ENCODE assay signal across 8 cellular contexts in genomic region chr20:63234693-63235398, GRCh38. TPM values are rescaled to one million over a fixed set of nuclear protein-coding genes. Genes with fewer than 3 reads are reported as not detected.
DNase-seq lines count a peak whose midpoint lies in the region; ATAC-seq and TF ChIP-seq lines count a peak whose summit lies in the region.

No MANE protein-coding gene starts in this region.

- 10 to 16% methylated on average over 20 of the region's 20 CpGs for WGBS in heart right ventricle, 2 donors

- no peaks in the 10 kb centered on the region for H3K9me3 Mint-ChIP-seq in type B pancreatic cell

- no peak overlapping the region for H3K27ac ChIP-seq in heart right ventricle
- H3K27ac ChIP-seq in Peyer's patch: no peak overlapping the region

- H3K9me3 ChIP-seq in heart right ventricle (no peaks in the 10 kb centered on the region), Peyer's patch (no peaks in the 10 kb centered on the region)

- H3K4me3 Mint-ChIP-seq in type B pancreatic cell: no peak overlapping the region

- H3K27me3 Mint-ChIP-seq in type B pancreatic cell: peaks cover 16% of the 10 kb centered on the region

- no peaks in the 10 kb centered on the region for H3K36me3 Mint-ChIP-seq in type B pancreatic cell

- ATAC-seq in heart right ventricle (no peak), Right ventricle myocardium superior (ENCODE audit: poor library complexity) (no peak), GM21526 (IDR thresholded peaks at IDR 0.05; ENCODE audit: low FRiP score, unreplicated experiment) (no peak), GM19397 (IDR thresholded peaks at IDR 0.05; ENCODE audit: unreplicated experiment) (no peak), HG03039 (IDR thresholded peaks at IDR 0.05; ENCODE audit: unreplicated experiment) (no peak)

- H3K4me3 ChIP-seq in heart right ventricle (no peak overlapping the region), Peyer's patch (no peak overlapping the region), foreskin fibroblast (ENCODE audit: low read depth in 1 of 2, low read length in 2 of 2) (no peak overlapping the region)

- TF ChIP-seq POLR2A in Peyer's patch (IDR thresholded peaks at IDR 0.05): no peak

- TF ChIP-seq CTCF in heart right ventricle (IDR thresholded peaks at IDR 0.05) (peak in 6 of 9 donors; percentile 13 to 46 (median 24)), Peyer's patch (IDR thresholded peaks at IDR 0.05) (peak in 4 of 6 experiments; percentile 21 to 49 (median 31)), foreskin fibroblast (IDR thresholded peaks at IDR 0.05; ENCODE audit: low read depth, low read length) (peak; percentile 15), type B pancreatic cell (conservative IDR thresholded peaks at IDR 0.05) (peak; percentile 69)

- intact Hi-C loops in heart right ventricle (cut with DNase I) (loop anchor here in 2 of 10 donors (5.0 kb wide), 1 partner anchor 178 kb away; no protein-coding TSS in a partner anchor), Right ventricle myocardium superior (cut with DNase I) (no loop called here)

- H3K4me1 Mint-ChIP-seq in type B pancreatic cell (ENCODE audit: unreplicated experiment): peaks cover 22% of the 10 kb centered on the region

- no peak overlapping the region for H3K27ac Mint-ChIP-seq in type B pancreatic cell

- H3K36me3 ChIP-seq in heart right ventricle: no peaks in the 10 kb centered on the region
- no peaks in the 10 kb centered on the region for H3K36me3 ChIP-seq in Peyer's patch

- DNase-seq in heart right ventricle (no peak), Right ventricle myocardium superior (no peak), Peyer's patch (no peak), foreskin fibroblast (peak in 1 of 2 donors; percentile 39), type B pancreatic cell (ENCODE audit: extremely low spot score, unreplicated experiment) (no peak)

- H3K27me3 ChIP-seq in heart right ventricle (peaks cover 0 to 57% (median 45%) of the 10 kb centered on the region in 7 donors), Peyer's patch (no peaks in the 10 kb centered on the region)

- peaks cover 0 to 10% (median 4%) of the 10 kb centered on the region in 9 donors for H3K4me1 ChIP-seq in heart right ventricle
- no peaks in the 10 kb centered on the region for H3K4me1 ChIP-seq in Peyer's patch

RNA-seq across cellular contexts. Expression of gene BIRC7, which starts 0.9 kb away (rescaled TPM):
- total RNA-seq in heart right ventricle (1 to 10 TPM in 1 of 10 donors, under 1 TPM in 4, not detected in 5; 0.21 to 2.1 (median 0.37) TPM), Right ventricle myocardium superior (0.22 TPM), Peyer's patch (not detected), type B pancreatic cell (ENCODE audit: low replicate concordance) (1.2 TPM in 1 of 2 replicates, not detected in the other)
- polyA plus RNA-seq in heart right ventricle: not detected

RNA-seq across cellular contexts. Expression of gene YTHDF1, which starts 18.9 kb away (rescaled TPM):
- 10 to 100 TPM; 18.3 to 31.6 (median 21.7) TPM for total RNA-seq in heart right ventricle
- polyA plus RNA-seq in heart right ventricle: 10 to 100 TPM; 15.3 to 19.8 TPM
- 21.1 TPM for total RNA-seq in Right ventricle myocardium superior
- total RNA-seq in Peyer's patch: 10 to 100 TPM; 25.7 to 30.5 (median 28.3) TPM
- total RNA-seq in type B pancreatic cell (ENCODE audit: low replicate concordance): 50.4 and 55.6 TPM in 2 replicates

RNA-seq across cellular contexts. Expression of gene NKAIN4, which starts 19.4 kb away (rescaled TPM):
- total RNA-seq in heart right ventricle (not detected), Right ventricle myocardium superior (not detected), Peyer's patch (not detected), type B pancreatic cell (ENCODE audit: low replicate concordance) (6.5 and 10.2 TPM in 2 replicates)
- under 1 TPM in 1 of 2 donors, not detected in 1; 0.04 TPM for polyA plus RNA-seq in heart right ventricle

RNA-seq across cellular contexts. Expression of gene ARFGAP1, which starts 37.8 kb away (rescaled TPM):
- total RNA-seq in heart right ventricle (10 to 100 TPM; 20.4 to 40.4 (median 28.4) TPM), Right ventricle myocardium superior (25.3 TPM), Peyer's patch (100 to 1,000 TPM in 1 of 4 donors, 10 to 100 TPM in 3; 66.6 to 149 (median 89.8) TPM), type B pancreatic cell (ENCODE audit: low replicate concordance) (132 and 141 TPM in 2 replicates)
- 10 to 100 TPM; 46.2 to 72.6 TPM for polyA plus RNA-seq in heart right ventricle

RNA-seq across cellular contexts. Expression of gene COL20A1, which starts 58.1 kb away (rescaled TPM):
- total RNA-seq in heart right ventricle (under 1 TPM in 2 of 10 donors, not detected in 8; 0.26 to 0.30 TPM), Right ventricle myocardium superior (not detected), Peyer's patch (not detected), type B pancreatic cell (ENCODE audit: low replicate concordance) (0.36 and 0.43 TPM in 2 replicates)
- polyA plus RNA-seq in heart right ventricle: not detected

Comparison
In these comparisons a context has a peak if more than half of its experiments do, and no peak if none do; other contexts are left out.
1. CTCF ChIP-seq: peak in every context shown above with its lines; median percentile 69 in type B pancreatic cell; 31 in Peyer's patch; 24 in heart right ventricle; 15 in foreskin fibroblast.